Comparison of ENCODE assay signal across 8 cellular contexts in genomic region chr2:86037795-86038192, GRCh38.
DNase-seq lines count a peak whose midpoint lies in the region; ATAC-seq and TF ChIP-seq lines count a peak whose summit lies in the region.

No MANE protein-coding gene starts in this region.

- H3K27ac ChIP-seq in AG04450 (ENCODE audit: low read depth, low read length) (peak overlapping the region; percentile 88), SK-N-MC (peak overlapping the region; percentile 72), neutrophil (peak overlapping the region; percentile 96)

- DNase-seq in AG04450 (ENCODE audit: low read depth, low spot score) (no peak), SK-N-MC (ENCODE audit: low read depth, low spot score) (no peak), Caco-2 (no peak), NCI-H2227 (lab: John Stamatoyannopoulos, UW; ENCODE audit: unreplicated experiment) (no peak)

- peaks cover 70% of the 10 kb centered on the region for H3K4me1 Mint-ChIP-seq in dendritic cell treated with granulocyte-macrophage colony-stimulating factor and Interleukin-4, amounts not matched to agents 40 ng/mL and 50 ng/mL, for 4 days (ENCODE audit: low read depth)
- H3K4me1 Mint-ChIP-seq in Caco-2 (ENCODE audit: low read depth, unreplicated experiment), result no peaks in the 10 kb centered on the region

- H3K4me1 ChIP-seq in neutrophil (ENCODE audit: control insufficient read depth in 1 of 2, insufficient read depth in 1 of 2, low read depth in 1 of 2, low read length in 1 of 2), result peaks cover 43 to 47% of the 10 kb centered on the region in 2 experiments
- H3K4me1 ChIP-seq in Caco-2, result no peaks in the 10 kb centered on the region

- CTCF ChIA-PET in AG04450 (lab: Charles Lee) (interaction anchor here (1.1 to 3.7 kb wide), 6 partner anchors 40 to 211 kb away, joined by 3 to 28 read pairs (median 4); partner anchors contain the start of gene ST3GAL5), Caco-2 (lab: Charles Lee) (no interaction called here)

- H3K4me3 ChIP-seq in AG04450 (ENCODE audit: low read depth, low read length) (no peak overlapping the region), SK-N-MC (no peak overlapping the region), neutrophil (ENCODE audit: low read depth in 1 of 2, low read length in 1 of 2) (no peak overlapping the region), Caco-2 (ENCODE audit: low read depth, low read length) (no peak overlapping the region)

- H3K9ac ChIP-seq in SK-N-MC (ENCODE audit: insufficient read length), result no peak overlapping the region

- H3K36me3 Mint-ChIP-seq in dendritic cell treated with granulocyte-macrophage colony-stimulating factor and Interleukin-4, amounts not matched to agents 40 ng/mL and 50 ng/mL, for 4 days (ENCODE audit: low read depth), result peaks cover 78% of the 10 kb centered on the region
- peaks cover 73% of the 10 kb centered on the region for H3K36me3 Mint-ChIP-seq in Caco-2 (ENCODE audit: insufficient read depth, unreplicated experiment)

- H3K4me3 Mint-ChIP-seq in dendritic cell treated with granulocyte-macrophage colony-stimulating factor and Interleukin-4, amounts not matched to agents 40 ng/mL and 50 ng/mL, for 4 days, result peak overlapping the region; percentile 7
- no peak overlapping the region for H3K4me3 Mint-ChIP-seq in Caco-2 (ENCODE audit: unreplicated experiment)

- no TSS peak for BruUV-seq in Caco-2 (replicated peaks; lab: Mats Ljungman, UMichigan)

- TF ChIP-seq CTCF in AG04450 (IDR thresholded peaks at IDR 0.05; ENCODE audit: low read depth, low read length), result no peak
- TF ChIP-seq CTCF in neutrophil (IDR thresholded peaks at IDR 0.05), result no peak
- TF ChIP-seq CTCF in Caco-2 (IDR thresholded peaks at IDR 0.05; ENCODE audit: insufficient read depth in 1 of 2, low read depth in 1 of 2, low read length in 1 of 2, severe bottlenecking in 1 of 2, unreplicated experiment in 1 of 2), result no peak

- H3K9me3 ChIP-seq in AG04450 (ENCODE audit: control insufficient read depth, insufficient read depth, low read length), result no peaks in the 10 kb centered on the region
- no peaks in the 10 kb centered on the region for H3K9me3 ChIP-seq in SK-N-MC (ENCODE audit: low read depth, low read length)
- H3K9me3 ChIP-seq in neutrophil, result no peaks in the 10 kb centered on the region
- H3K9me3 ChIP-seq in Caco-2, result no peaks in the 10 kb centered on the region

- H3K9me3 Mint-ChIP-seq in dendritic cell treated with granulocyte-macrophage colony-stimulating factor and Interleukin-4, amounts not matched to agents 40 ng/mL and 50 ng/mL, for 4 days, result no peaks in the 10 kb centered on the region
- H3K9me3 Mint-ChIP-seq in Caco-2 (ENCODE audit: unreplicated experiment), result no peaks in the 10 kb centered on the region

- H3K27me3 ChIP-seq in AG04450 (ENCODE audit: control insufficient read depth, insufficient read depth, low read length) (no peaks in the 10 kb centered on the region), neutrophil (no peaks in the 10 kb centered on the region), Caco-2 (replicated peaks; ENCODE audit: control insufficient read depth, insufficient read depth, low read length) (no peaks in the 10 kb centered on the region)

- H3K27ac Mint-ChIP-seq in dendritic cell treated with granulocyte-macrophage colony-stimulating factor and Interleukin-4, amounts not matched to agents 40 ng/mL and 50 ng/mL, for 4 days, result peak overlapping the region; percentile 94
- no peak overlapping the region for H3K27ac Mint-ChIP-seq in Caco-2 (ENCODE audit: unreplicated experiment)

- intact Hi-C loops in dendritic cell treated with granulocyte-macrophage colony-stimulating factor and Interleukin-4, amounts not matched to agents 40 ng/mL and 50 ng/mL, for 4 days (cut with micrococcal nuclease), result loop anchor here (2.0 to 5.0 kb wide), 2 partner anchors 39 to 150 kb away; partner anchors contain the start of gene ST3GAL5
- intact Hi-C loops in Caco-2 (cut with micrococcal nuclease; ENCODE audit: unreplicated experiment), result no loop called here

- peaks cover 92% of the 10 kb centered on the region for H3K36me3 ChIP-seq in SK-N-MC (ENCODE audit: insufficient read depth, low read length)
- H3K36me3 ChIP-seq in neutrophil, result no peaks in the 10 kb centered on the region
- H3K36me3 ChIP-seq in Caco-2 (ENCODE audit: control insufficient read depth, insufficient read depth, low read length), result peaks cover 3% of the 10 kb centered on the region

- ATAC-seq in GM19467 (IDR thresholded peaks at IDR 0.05; ENCODE audit: unreplicated experiment) (no peak), HG02852 (IDR thresholded peaks at IDR 0.05; ENCODE audit: unreplicated experiment) (no peak)

- no peaks in the 10 kb centered on the region for H3K27me3 Mint-ChIP-seq in dendritic cell treated with granulocyte-macrophage colony-stimulating factor and Interleukin-4, amounts not matched to agents 40 ng/mL and 50 ng/mL, for 4 days
- no peaks in the 10 kb centered on the region for H3K27me3 Mint-ChIP-seq in Caco-2 (ENCODE audit: insufficient read depth, unreplicated experiment)

- POLR2A ChIA-PET in AG04450 (lab: Yijun Ruan, JAX), result interaction anchor here (0.6 to 2.7 kb wide), 5 partner anchors 39 to 150 kb away, joined by 3 to 25 read pairs (median 4); partner anchors contain the start of genes POLR1A and ST3GAL5
- POLR2A ChIA-PET in Caco-2 (lab: Charles Lee), result interaction anchor here (0.7 kb wide), 1 partner anchor 26 kb away, joined by 4 read pairs; no protein-coding TSS in a partner anchor
